8 cellular contexts compared by ENCODE assay signal in the genomic region with DNA sequence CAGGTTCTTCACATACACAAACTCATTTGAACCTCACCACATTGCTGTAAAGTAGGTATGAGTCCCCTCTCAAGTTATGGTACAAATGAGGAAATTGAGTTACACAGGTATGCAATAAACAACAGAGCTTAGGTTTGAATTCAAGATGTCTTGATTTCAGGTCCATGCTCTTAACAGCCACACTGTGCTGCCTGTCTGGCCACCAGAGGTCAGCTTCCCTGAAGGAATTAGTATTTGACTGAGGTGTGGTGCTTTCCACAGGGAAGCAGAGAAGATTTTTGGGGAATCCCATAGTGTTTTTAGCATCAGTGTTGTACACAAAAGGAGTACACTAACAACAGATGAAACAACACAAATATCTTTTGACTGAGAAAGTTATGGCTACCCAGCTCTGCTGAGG.
DNase-seq lines count a peak whose midpoint lies in the region; ATAC-seq, FAIRE-seq and TF ChIP-seq lines count a peak whose summit lies in the region.

No MANE protein-coding gene starts in this region.

- H3K27ac ChIP-seq in GM12878 (ENCODE audit: control insufficient read depth, insufficient read depth) = no peak overlapping the region
- H3K27ac ChIP-seq in upper lobe of right lung = no peak overlapping the region

- CTCF ChIA-PET in GM12878 (lab: Yijun Ruan, JAX) = interaction anchor here (0.8 to 1.6 kb wide), 4 partner anchors 214 to 247 kb away, joined by 3 to 10 read pairs (median 4); no protein-coding TSS in a partner anchor

- H4K20me1 ChIP-seq in Loucy (ENCODE audit: insufficient read depth, low read length, poor library complexity, severe bottlenecking) = no peaks in the 10 kb centered on the region
- no peaks in the 10 kb centered on the region for H4K20me1 ChIP-seq in GM12878 (ENCODE audit: control insufficient read depth, insufficient read depth)

- H3K9me2 ChIP-seq in Loucy (replicated peaks; ENCODE audit: low read depth, low read length) = no peaks in the 10 kb centered on the region

- intact Hi-C loops in GM12878 (cut with micrococcal nuclease; ENCODE audit: unreplicated experiment) (loop anchor here (1.0 kb wide), 1 partner anchor 222 kb away; no protein-coding TSS in a partner anchor), upper lobe of right lung (cut with DNase I) (no loop called here)

- H3K4me2 ChIP-seq in Loucy (ENCODE audit: low read depth, low read length, poor library complexity, severe bottlenecking) (no peak overlapping the region), GM12878 (ENCODE audit: control insufficient read depth, insufficient read depth) (no peak overlapping the region)

- RAD21 ChIA-PET in GM12878 (lab: Charles Lee; ENCODE audit: unreplicated experiment) = interaction anchor here (0.7 to 1.2 kb wide), 2 partner anchors 106 to 222 kb away, joined by 3 to 4 read pairs; no protein-coding TSS in a partner anchor

- no TSS peak for BruUV-seq in GM12878 (replicated peaks; lab: Mats Ljungman, UMichigan)

- no peaks in the 10 kb centered on the region for H3F3A ChIP-seq in Loucy (ENCODE audit: low read depth)

- H3K9me3 ChIP-seq in Loucy (ENCODE audit: insufficient read depth, low read depth, low read length) = no peaks in the 10 kb centered on the region
- H3K9me3 ChIP-seq in GM12878 (replicated peaks; ENCODE audit: control insufficient read depth, insufficient read depth, low read length) = no peaks in the 10 kb centered on the region
- no peaks in the 10 kb centered on the region for H3K9me3 ChIP-seq in upper lobe of right lung

- TF ChIP-seq POLR2A in GM12878 (IDR thresholded peaks at IDR 0.05; ENCODE audit: low read depth, low read length) = no peak

- FAIRE-seq in GM12878 (lab: Jason Lieb, UNC) = no peak

- H3K79me2 ChIP-seq in Loucy (ENCODE audit: insufficient read depth, low read length) (no peaks in the 10 kb centered on the region), GM12878 (ENCODE audit: control insufficient read depth, insufficient read depth, low read length) (no peaks in the 10 kb centered on the region)

- no peaks in the 10 kb centered on the region for H3K36me3 ChIP-seq in Loucy (ENCODE audit: insufficient read depth, low read length)
- no peaks in the 10 kb centered on the region for H3K36me3 ChIP-seq in GM12878 (ENCODE audit: control insufficient read depth in 2 of 2, insufficient read depth in 2 of 2, low read length in 1 of 2)
- H3K36me3 ChIP-seq in upper lobe of right lung = no peaks in the 10 kb centered on the region

- H2AFZ ChIP-seq in Loucy (ENCODE audit: low read length) (no peak overlapping the region), GM12878 (ENCODE audit: control insufficient read depth, low read depth, low read length) (no peak overlapping the region)

- H3K9ac ChIP-seq in Loucy (ENCODE audit: low read depth, low read length, poor library complexity, severe bottlenecking) = no peak overlapping the region
- no peak overlapping the region for H3K9ac ChIP-seq in GM12878 (ENCODE audit: control insufficient read depth, insufficient read depth, low read length)

- TF ChIP-seq EP300 in GM12878 (IDR thresholded peaks at IDR 0.05; ENCODE audit: borderline replicate concordance in 1 of 2, control insufficient read depth in 1 of 2, low read depth in 2 of 2, low read length in 2 of 2) = no peak

- TF ChIP-seq CTCF in Loucy (conservative IDR thresholded peaks at IDR 0.05; ENCODE audit: low read length) = peak; percentile 98
- peak; percentile 37 to 57 (median 38); a peak in 4 of 6 replicates for TF ChIP-seq CTCF in GM12878 (IDR thresholded peaks at IDR 0.05 in 2 of 3, conservative IDR thresholded peaks at IDR 0.05 in 1 of 3; ENCODE audit: control insufficient read depth in 2 of 3, extremely low read depth in 1 of 3, insufficient read depth in 1 of 3, low read depth in 3 of 3, low read length in 3 of 3)
- peak; percentile 63 for TF ChIP-seq CTCF in upper lobe of right lung (IDR thresholded peaks at IDR 0.05)

- H3K4me1 ChIP-seq in Loucy (ENCODE audit: insufficient read depth, low read length, poor library complexity, severe bottlenecking) = peaks cover 11% of the 10 kb centered on the region
- no peaks in the 10 kb centered on the region for H3K4me1 ChIP-seq in GM12878 (ENCODE audit: control insufficient read depth, insufficient read depth, low read length)
- peaks cover 15% of the 10 kb centered on the region for H3K4me1 ChIP-seq in upper lobe of right lung

- peak; percentile 19 for DNase-seq in AG08396 (ENCODE audit: low spot score)
- no peak for DNase-seq in GM12878 (ENCODE audit: low read depth, low spot score)
- peak; percentile 45 for DNase-seq in left kidney (ENCODE audit: low read depth, low spot score)
- DNase-seq in upper lobe of right lung = no peak
- DNase-seq in NAMALWA (ENCODE audit: low spot score) = no peak
- DNase-seq in NCI-H446 (lab: John Stamatoyannopoulos, UW) = no peak

- POLR2A ChIA-PET in GM12878 (lab: Charles Lee) = no interaction called here

- H3K4me3 ChIP-seq in Loucy (ENCODE audit: low read length, poor library complexity, severe bottlenecking) (no peak overlapping the region), GM12878 (no peak overlapping the region), upper lobe of right lung (no peak overlapping the region)

- SMC1A ChIA-PET in GM12878 (lab: Charles Lee; ENCODE audit: uncharacterized antibody, unreplicated experiment) = interaction anchor here (0.8 to 1.1 kb wide), 2 partner anchors 222 to 224 kb away, joined by 3 read pairs; no protein-coding TSS in a partner anchor

- TF ChIP-seq RAD21 in GM12878 (IDR thresholded peaks at IDR 0.05; ENCODE audit: insufficient read depth, low read depth, low read length) = peak; percentile 64

- ATAC-seq in GM18519 (IDR thresholded peaks at IDR 0.05; ENCODE audit: low FRiP score, unreplicated experiment) = peak; percentile 44
- peak; percentile 53; the same call in 2 of the 3 replicates for ATAC-seq in GM12878
- peak; percentile 69 for ATAC-seq in upper lobe of right lung

- no peaks in the 10 kb centered on the region for H3K27me3 ChIP-seq in Loucy (ENCODE audit: insufficient read depth, low read length, poor library complexity, severe bottlenecking)
- H3K27me3 ChIP-seq in GM12878 (replicated peaks in 1 of 2; ENCODE audit: control insufficient read depth in 2 of 2, insufficient read depth in 2 of 2, low read length in 1 of 2) = no peaks in the 10 kb centered on the region
- no peaks in the 10 kb centered on the region for H3K27me3 ChIP-seq in upper lobe of right lung

- in situ Hi-C loops in GM12878 (cut with MboI) = no loop called here

TF ChIP-seq in GM12878, 131 proteins besides CTCF, POLR2A, EP300 and RAD21:
- TF ChIP-seq RUNX3 (IDR thresholded peaks at IDR 0.05; ENCODE audit: low read length) (0 out of 2 replicates have a peak, but pooled peaks have one; percentile 12), CEBPB (IDR thresholded peaks at IDR 0.05; ENCODE audit: borderline replicate concordance in 1 of 2, low read depth in 2 of 2, low read length in 2 of 2) (no peak), GABPA (IDR thresholded peaks at IDR 0.05; ENCODE audit: low read depth) (no peak), CBX5 (IDR thresholded peaks at IDR 0.05; ENCODE audit: low read depth) (no peak), SMC3 (IDR thresholded peaks at IDR 0.05; ENCODE audit: borderline replicate concordance, low read length) (peak; percentile 67; the same call in 1 of the 2 replicates), YY1 (IDR thresholded peaks at IDR 0.05; ENCODE audit: low read depth, low read length) (peak; percentile 26; the same call in 1 of the 2 replicates)
- TF ChIP-seq, protein P1, sequence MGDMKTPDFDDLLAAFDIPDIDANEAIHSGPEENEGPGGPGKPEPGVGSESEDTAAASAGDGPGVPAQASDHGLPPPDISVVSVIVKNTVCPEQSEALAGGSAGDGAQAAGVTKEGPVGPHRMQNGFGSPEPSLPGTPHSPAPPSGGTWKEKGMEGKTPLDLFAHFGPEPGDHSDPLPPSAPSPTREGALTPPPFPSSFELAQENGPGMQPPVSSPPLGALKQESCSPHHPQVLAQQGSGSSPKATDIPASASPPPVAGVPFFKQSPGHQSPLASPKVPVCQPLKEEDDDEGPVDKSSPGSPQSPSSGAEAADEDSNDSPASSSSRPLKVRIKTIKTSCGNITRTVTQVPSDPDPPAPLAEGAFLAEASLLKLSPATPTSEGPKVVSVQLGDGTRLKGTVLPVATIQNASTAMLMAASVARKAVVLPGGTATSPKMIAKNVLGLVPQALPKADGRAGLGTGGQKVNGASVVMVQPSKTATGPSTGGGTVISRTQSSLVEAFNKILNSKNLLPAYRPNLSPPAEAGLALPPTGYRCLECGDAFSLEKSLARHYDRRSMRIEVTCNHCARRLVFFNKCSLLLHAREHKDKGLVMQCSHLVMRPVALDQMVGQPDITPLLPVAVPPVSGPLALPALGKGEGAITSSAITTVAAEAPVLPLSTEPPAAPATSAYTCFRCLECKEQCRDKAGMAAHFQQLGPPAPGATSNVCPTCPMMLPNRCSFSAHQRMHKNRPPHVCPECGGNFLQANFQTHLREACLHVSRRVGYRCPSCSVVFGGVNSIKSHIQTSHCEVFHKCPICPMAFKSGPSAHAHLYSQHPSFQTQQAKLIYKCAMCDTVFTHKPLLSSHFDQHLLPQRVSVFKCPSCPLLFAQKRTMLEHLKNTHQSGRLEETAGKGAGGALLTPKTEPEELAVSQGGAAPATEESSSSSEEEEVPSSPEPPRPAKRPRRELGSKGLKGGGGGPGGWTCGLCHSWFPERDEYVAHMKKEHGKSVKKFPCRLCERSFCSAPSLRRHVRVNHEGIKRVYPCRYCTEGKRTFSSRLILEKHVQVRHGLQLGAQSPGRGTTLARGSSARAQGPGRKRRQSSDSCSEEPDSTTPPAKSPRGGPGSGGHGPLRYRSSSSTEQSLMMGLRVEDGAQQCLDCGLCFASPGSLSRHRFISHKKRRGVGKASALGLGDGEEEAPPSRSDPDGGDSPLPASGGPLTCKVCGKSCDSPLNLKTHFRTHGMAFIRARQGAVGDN (IDR thresholded peaks at IDR 0.05) = no peak

Comparison
In these comparisons a context has a peak if more than half of its experiments do, and no peak if none do; other contexts are left out.
1. DNase-seq: peak in AG08396 (single experiment) and left kidney (single experiment); none in GM12878 (single experiment), upper lobe of right lung (single experiment), NAMALWA (single experiment) and NCI-H446 (0 of 2).
2. CTCF ChIP-seq: peak in every context shown above with its lines; median percentile 98 in Loucy; 63 in upper lobe of right lung; 38 in GM12878.
3. Peak in every context shown above with its lines, with median percentiles within 50 percentile points of each other: ATAC-seq.